7 cellular contexts compared by ENCODE assay signal in genomic region chr14:21509432-21510143, GRCh38. TPM values are rescaled to one million over a fixed set of nuclear protein-coding genes. Genes with fewer than 3 reads are reported as not detected.
DNase-seq lines count a peak whose midpoint lies in the region; FAIRE-seq and TF ChIP-seq lines count a peak whose summit lies in the region.

No MANE protein-coding gene starts in this region.

- in situ Hi-C loops in GM23248 (cut with MboI), result no loop called here

- peak overlapping the region; percentile 97 for H3K4me3 ChIP-seq in GM23248
- peak overlapping the region; percentile 88 for H3K4me3 ChIP-seq in OCI-LY1 (ENCODE audit: low read depth, low read length, poor library complexity, severe bottlenecking)
- H3K4me3 ChIP-seq in epithelial cell of esophagus (ENCODE audit: low read length), result peak overlapping the region; percentile 98
- H3K4me3 ChIP-seq in trophoblast cell (ENCODE audit: low read depth, low read length), result no peak overlapping the region

- H3K9me2 ChIP-seq in GM23248 (ENCODE audit: insufficient read depth), result no peaks in the 10 kb centered on the region
- H3K9me2 ChIP-seq in OCI-LY1 (ENCODE audit: low read depth, low read length), result no peaks in the 10 kb centered on the region

- no peaks in the 10 kb centered on the region for H3K9me3 ChIP-seq in GM23248 (ENCODE audit: low read depth)
- no peaks in the 10 kb centered on the region for H3K9me3 ChIP-seq in OCI-LY1 (ENCODE audit: low read length)
- peaks cover 2% of the 10 kb centered on the region for H3K9me3 ChIP-seq in trophoblast cell (ENCODE audit: insufficient read depth, low read depth, low read length)

- no peak overlapping the region for H3K14ac ChIP-seq in trophoblast cell (ENCODE audit: low read length)

- H3K9ac ChIP-seq in GM23248 (peak overlapping the region; percentile 92), OCI-LY1 (ENCODE audit: low read length) (peak overlapping the region; percentile 91; the same call in 1 of the 2 replicates), trophoblast cell (ENCODE audit: low read length) (no peak overlapping the region)

- no peak overlapping the region for H4K8ac ChIP-seq in trophoblast cell (ENCODE audit: low read depth, low read length)

- peaks cover 5% of the 10 kb centered on the region for H3K4me1 ChIP-seq in GM23248 (ENCODE audit: insufficient read depth)
- H3K4me1 ChIP-seq in OCI-LY1 (ENCODE audit: insufficient read depth, low read length, severe bottlenecking), result peaks cover 20% of the 10 kb centered on the region
- peaks cover 2 to 3% of the 10 kb centered on the region in 2 experiments for H3K4me1 ChIP-seq in trophoblast cell (ENCODE audit: control insufficient read depth in 1 of 2, insufficient read depth in 2 of 2, low read length in 2 of 2)

- H3F3A ChIP-seq in GM23248 (ENCODE audit: insufficient read depth) (0 out of 2 replicates have a peak, but pooled peaks cover 4% of the 10 kb centered on the region), OCI-LY1 (ENCODE audit: insufficient read depth, low read length) (no peaks in the 10 kb centered on the region)

- TF ChIP-seq POLR2A in GM12892 (IDR thresholded peaks at IDR 0.05; ENCODE audit: low read depth, low read length), result no peak

- no peak overlapping the region for H2BK5ac ChIP-seq in trophoblast cell (ENCODE audit: low read depth, low read length, poor library complexity)

- no peaks in the 10 kb centered on the region for H4K20me1 ChIP-seq in GM23248 (ENCODE audit: insufficient read depth)
- H4K20me1 ChIP-seq in OCI-LY1 (ENCODE audit: insufficient read depth, low read length), result no peaks in the 10 kb centered on the region

- peaks cover 10% of the 10 kb centered on the region for H3K79me1 ChIP-seq in trophoblast cell (ENCODE audit: low read length)

- no peak overlapping the region for H3K23ac ChIP-seq in trophoblast cell (ENCODE audit: low read length)

- 0 out of 2 replicates have a peak overlapping the region, but pooled peaks have one; percentile 98 for H2AFZ ChIP-seq in GM23248
- no peak overlapping the region for H2AFZ ChIP-seq in OCI-LY1 (ENCODE audit: low read length)
- no peak overlapping the region for H2AFZ ChIP-seq in trophoblast cell (ENCODE audit: insufficient read depth, low read length, poor library complexity)

- H2BK12ac ChIP-seq in trophoblast cell (ENCODE audit: low read length), result no peak overlapping the region

- no peak for FAIRE-seq in GM12892 (lab: Jason Lieb, UNC)

- H3K79me2 ChIP-seq in GM23248 (ENCODE audit: insufficient read depth) (peaks cover 64% of the 10 kb centered on the region), OCI-LY1 (ENCODE audit: insufficient read depth, low read length) (peaks cover 38% of the 10 kb centered on the region), trophoblast cell (ENCODE audit: control insufficient read depth, insufficient read depth, low read length, poor library complexity) (peaks cover 12% of the 10 kb centered on the region)

- H3K27me3 ChIP-seq in GM23248 (replicated peaks; ENCODE audit: insufficient read depth) (no peaks in the 10 kb centered on the region), OCI-LY1 (ENCODE audit: insufficient read depth, low read length) (no peaks in the 10 kb centered on the region), trophoblast cell (ENCODE audit: insufficient read depth, low read length) (no peaks in the 10 kb centered on the region)

- H3K36me3 ChIP-seq in GM23248 (ENCODE audit: low read depth) (no peaks in the 10 kb centered on the region), OCI-LY1 (ENCODE audit: insufficient read depth, low read length) (peaks cover 25% of the 10 kb centered on the region), trophoblast cell (ENCODE audit: control insufficient read depth in 1 of 2, insufficient read depth in 2 of 2, low read length in 2 of 2) (peaks cover 5 to 10% of the 10 kb centered on the region in 2 experiments)

- DNase-seq in GM23248 (no peak), epithelial cell of esophagus (ENCODE audit: low read depth) (no peak), trophoblast cell (no peak), NCI-H524 (lab: John Stamatoyannopoulos, UW) (no peak), germinal center (ENCODE audit: low spot score) (no peak), GM12892 (ENCODE audit: insufficient read length) (no peak)

- no peak overlapping the region for H4K12ac ChIP-seq in trophoblast cell (ENCODE audit: low read depth, low read length)

- WGBS in GM23248 (ENCODE audit: low coverage in 1 of 2, low lambda C conversion rate in 2 of 2, missing lambda C conversion rate in 2 of 2), 2 experiments, result 94 to 97% methylated on average over 6 of the region's 6 CpGs
- no CpG with 5 or more reads among the region's 6 CpGs for WGBS in trophoblast cell (ENCODE audit: extremely low coverage, insufficient coverage, insufficient read length)

- TF ChIP-seq CTCF in OCI-LY1 (IDR thresholded peaks at IDR 0.05; ENCODE audit: low read length), result no peak
- TF ChIP-seq CTCF in epithelial cell of esophagus (IDR thresholded peaks at IDR 0.05; ENCODE audit: insufficient read depth, low read depth, low read length, missing control alignments), result no peak

- no peak overlapping the region for H4K91ac ChIP-seq in trophoblast cell (ENCODE audit: low read depth, low read length)

- peak overlapping the region; percentile 91 for H3K4ac ChIP-seq in trophoblast cell (ENCODE audit: low read depth, low read length)

- H3K4me2 ChIP-seq in GM23248 (ENCODE audit: unreplicated experiment) (peak overlapping the region; percentile 79), OCI-LY1 (ENCODE audit: low read length) (peak overlapping the region; percentile 88), trophoblast cell (ENCODE audit: low read length) (peak overlapping the region; percentile 68)

- H3K18ac ChIP-seq in trophoblast cell (ENCODE audit: low read length), result no peak overlapping the region

- H2BK120ac ChIP-seq in trophoblast cell (ENCODE audit: insufficient read depth, low read length, poor library complexity), result no peak overlapping the region

- H3K27ac ChIP-seq in GM23248 (peak overlapping the region; percentile 92), OCI-LY1 (ENCODE audit: low read depth, low read length, poor library complexity, severe bottlenecking) (no peak overlapping the region), trophoblast cell (ENCODE audit: low read depth, low read length) (no peak overlapping the region)

- no peak overlapping the region for H2AK5ac ChIP-seq in trophoblast cell (ENCODE audit: low read length)

RNA-seq across cellular contexts. Expression of gene METTL3, which starts 1.6 kb away (rescaled TPM):
- total RNA-seq in GM23248 (2014; rRNA removed; shearing (Covaris generic)), result 44.1 and 44.5 TPM in 2 replicates
- polyA plus RNA-seq in GM23248 (2016; fragmentation: Nextera tagmentation; extraction: Ambion mirVana), result 25.6 and 28.6 TPM in 2 replicates
- polyA plus RNA-seq in trophoblast cell (2013), result 33.6 and 35.2 TPM in 2 replicates
- 56.1 TPM for polyA plus RNA-seq in GM12892 (2012; ENCODE audit: missing spikeins)

RNA-seq across cellular contexts. Expression of gene SALL2, which starts 16.6 kb away (rescaled TPM):
- total RNA-seq in GM23248 (2014; rRNA removed; shearing (Covaris generic)), result 0.25 and 2.7 TPM in 2 replicates
- 0.69 and 1.3 TPM in 2 replicates for polyA plus RNA-seq in GM23248 (2016; fragmentation: Nextera tagmentation; extraction: Ambion mirVana)
- 10.9 and 11.6 TPM in 2 replicates for polyA plus RNA-seq in trophoblast cell (2013)
- polyA plus RNA-seq in GM12892 (2012; ENCODE audit: missing spikeins), result 1.2 TPM

RNA-seq across cellular contexts. Expression of gene TOX4, which starts 32.6 kb away (rescaled TPM):
- total RNA-seq in GM23248 (2014; rRNA removed; shearing (Covaris generic)), result 23.6 and 27.2 TPM in 2 replicates
- polyA plus RNA-seq in GM23248 (2016; fragmentation: Nextera tagmentation; extraction: Ambion mirVana), result 74.2 TPM in 2 replicates
- 74.2 and 74.3 TPM in 2 replicates for polyA plus RNA-seq in trophoblast cell (2013)
- 38.7 TPM for polyA plus RNA-seq in GM12892 (2012; ENCODE audit: missing spikeins)

RNA-seq across cellular contexts. Expression of gene RAB2B, which starts 32.8 kb away (rescaled TPM):
- total RNA-seq in GM23248 (2014; rRNA removed; shearing (Covaris generic)), result 21.1 and 31.6 TPM in 2 replicates
- polyA plus RNA-seq in GM23248 (2016; fragmentation: Nextera tagmentation; extraction: Ambion mirVana), result 14.7 and 15.6 TPM in 2 replicates
- 24.2 and 24.9 TPM in 2 replicates for polyA plus RNA-seq in trophoblast cell (2013)
- 26.2 TPM for polyA plus RNA-seq in GM12892 (2012; ENCODE audit: missing spikeins)

RNA-seq across cellular contexts. Expression of gene CHD8, which starts 53.7 kb away (rescaled TPM):
- 32.8 and 35.9 TPM in 2 replicates for total RNA-seq in GM23248 (2014; rRNA removed; shearing (Covaris generic))
- polyA plus RNA-seq in GM23248 (2016; fragmentation: Nextera tagmentation; extraction: Ambion mirVana), result 21.2 and 21.4 TPM in 2 replicates
- 58.2 and 59.2 TPM in 2 replicates for polyA plus RNA-seq in trophoblast cell (2013)
- polyA plus RNA-seq in GM12892 (2012; ENCODE audit: missing spikeins), result 35.2 TPM
